23 cellular contexts compared by ENCODE assay signal in genomic region chr6:16363749-16364148, GRCh38.
DNase-seq lines count a peak whose midpoint lies in the region; ATAC-seq, FAIRE-seq and TF ChIP-seq lines count a peak whose summit lies in the region.
"Had no signal": no experiment of that assay in that cellular context is flagged by ENCODE, and none has a peak within 500 bp of the region (broad histone marks: within the 10 kb centered on the region; RNA-seq: fewer than 3 reads in every experiment).

No MANE protein-coding gene starts in this region.

- peaks cover 6% of the 10 kb centered on the region; the same call in 1 of the 2 replicates for H3K36me3 ChIP-seq in IMR-90 (ENCODE audit: control insufficient read depth, insufficient read depth, low read length)
- no peaks in the 10 kb centered on the region for H3K36me3 ChIP-seq in gastrocnemius medialis
- H3K36me3 ChIP-seq: BE2C had no signal

- H3K4me3 ChIP-seq in A549 (no peak overlapping the region), IMR-90 (ENCODE audit: insufficient read depth, low read depth, low read length) (no peak overlapping the region), gastrocnemius medialis (no peak overlapping the region)
- H3K4me3 ChIP-seq: BLaER1 treated with 17β-estradiol and CSF1 and Interleukin-3, amounts not matched to agents 10 nM and 100 nM; GM12878; GM23248 had no signal

- TF ChIP-seq POLR2A in A549 (IDR thresholded peaks at IDR 0.05; ENCODE audit: low read length) (no peak), IMR-90 (IDR thresholded peaks at IDR 0.05; ENCODE audit: low read depth, low read length) (no peak), gastrocnemius medialis (IDR thresholded peaks at IDR 0.05) (no peak)

- DNase-seq in A549 (ENCODE audit: low read depth in 1 of 2, low spot score in 1 of 2) (no peak), IMR-90 (no peak), left lobe of liver (ENCODE audit: low spot score) (no peak), gastrocnemius medialis (no peak), NK-92 (lab: John Stamatoyannopoulos, UW; ENCODE audit: unreplicated experiment) (no peak)
- no peak for DNase-seq in activated T-helper 2 cell treated with anti-CD3 and anti-CD28 coated beads, Interferon-gamma antibody, Interleukin-2, Interleukin-4, amounts not matched to agents 10 μg/mL and 5 μg/mL and 100 μg/mL, durations not matched to agents 14 hours and 24 hours and 36 hours (ENCODE audit: low spot score)
- DNase-seq: ACHN; AML-193; BE2C; CD4-positive, alpha-beta T cell; CD8-positive, alpha-beta memory T cell; DMS 273 treated with DMSO at 0.1 percent for 48 hours; DMS79; EL; GDM1; GM23248; H9 had no signal

- no peak for TF ChIP-seq RAD21 in A549 (conservative IDR thresholded peaks at IDR 0.05 in 1 of 2, IDR thresholded peaks at IDR 0.05 in 1 of 2)
- TF ChIP-seq RAD21 in IMR-90 (IDR thresholded peaks at IDR 0.05; ENCODE audit: low read length) = no peak

- no peak overlapping the region for H3K4me3 Mint-ChIP-seq in activated T-helper 2 cell treated with anti-CD3 and anti-CD28 coated beads, Interferon-gamma antibody, Interleukin-2, Interleukin-4, amounts not matched to agents 10 μg/mL and 5 μg/mL and 100 μg/mL, durations not matched to agents 14 hours and 24 hours and 36 hours (ENCODE audit: low read depth)
- H3K4me3 Mint-ChIP-seq: CD14-positive monocyte; CD4-positive, alpha-beta T cell; CD8-positive, alpha-beta memory T cell; H9 had no signal

- H3K18ac ChIP-seq in IMR-90 (ENCODE audit: low read depth, low read length) = no peak overlapping the region

- no peak overlapping the region for H3K23ac ChIP-seq in IMR-90 (ENCODE audit: low read depth, low read length)

- H3K9me1 ChIP-seq in IMR-90 (ENCODE audit: insufficient read depth, low read length) = peaks cover 6% of the 10 kb centered on the region; the same call in 1 of the 2 replicates

- H2BK120ac ChIP-seq in IMR-90 (ENCODE audit: low read depth, low read length) = no peak overlapping the region

- POLR2A ChIA-PET in A549 (lab: Yijun Ruan, JAX) (no interaction called here), IMR-90 (lab: Charles Lee; ENCODE audit: unreplicated experiment) (no interaction called here)

- TF ChIP-seq CTCF in A549 (IDR thresholded peaks at IDR 0.05) = no peak
- TF ChIP-seq CTCF in IMR-90 (conservative IDR thresholded peaks at IDR 0.05; ENCODE audit: low read depth, low read length) = no peak
- TF ChIP-seq CTCF in gastrocnemius medialis (IDR thresholded peaks at IDR 0.05 in 4 of 5, conservative IDR thresholded peaks at IDR 0.05 in 1 of 5) = no peak

- H3K27ac Mint-ChIP-seq in activated T-helper 2 cell treated with anti-CD3 and anti-CD28 coated beads, Interferon-gamma antibody, Interleukin-2, Interleukin-4, amounts not matched to agents 10 μg/mL and 5 μg/mL and 100 μg/mL, durations not matched to agents 14 hours and 24 hours and 36 hours = no peak overlapping the region
- H3K27ac Mint-ChIP-seq: CD4-positive, alpha-beta T cell; H9 had no signal

- CTCF ChIA-PET in A549 (lab: Yijun Ruan, JAX) (no interaction called here), IMR-90 (lab: Yijun Ruan, JAX) (interaction anchor here (0.8 kb wide), 1 partner anchor 46 kb away, joined by 3 read pairs; no protein-coding TSS in a partner anchor)

- TF ChIP-seq EP300 in A549 (IDR thresholded peaks at IDR 0.05) = no peak

- no peak overlapping the region for H4K91ac ChIP-seq in IMR-90 (ENCODE audit: insufficient read depth, low read depth, low read length)

- dilution Hi-C loops in IMR-90 (cut with HindIII; ENCODE audit: low sequenced_read_pairs, unreplicated experiment) = no loop called here

- BruUV-seq in IMR-90 (replicated peaks; lab: Mats Ljungman, UMichigan) = no TSS peak

- H3K27me3 Mint-ChIP-seq in activated T-helper 2 cell treated with anti-CD3 and anti-CD28 coated beads, Interferon-gamma antibody, Interleukin-2, Interleukin-4, amounts not matched to agents 10 μg/mL and 5 μg/mL and 100 μg/mL, durations not matched to agents 14 hours and 24 hours and 36 hours (ENCODE audit: low read depth) = no peaks in the 10 kb centered on the region
- H3K27me3 Mint-ChIP-seq: CD4-positive, alpha-beta T cell had no signal

- no peak overlapping the region for H2BK20ac ChIP-seq in IMR-90 (ENCODE audit: low read depth, low read length)

- H3K4me2 ChIP-seq in A549 = no peak overlapping the region
- H3K4me2 ChIP-seq in IMR-90 (ENCODE audit: low read depth, low read length) = no peak overlapping the region
- H3K4me2 ChIP-seq: BLaER1 treated with 17β-estradiol and CSF1 and Interleukin-3, amounts not matched to agents 10 nM and 100 nM had no signal

- no peak overlapping the region for H2BK15ac ChIP-seq in IMR-90 (ENCODE audit: low read depth, low read length)

- H4K5ac ChIP-seq in IMR-90 (ENCODE audit: low read depth, low read length) = no peak overlapping the region

- no peaks in the 10 kb centered on the region for H3K4me1 ChIP-seq in A549
- no peaks in the 10 kb centered on the region for H3K4me1 ChIP-seq in IMR-90 (ENCODE audit: control insufficient read depth, insufficient read depth, low read length)
- H3K4me1 ChIP-seq in gastrocnemius medialis = peaks cover 5 to 13% of the 10 kb centered on the region in 2 donors
- H3K4me1 ChIP-seq: BLaER1 treated with 17β-estradiol and CSF1 and Interleukin-3, amounts not matched to agents 10 nM and 100 nM had no signal

- H3K56ac ChIP-seq in IMR-90 (ENCODE audit: extremely low read depth, insufficient read depth, low read length) = no peak overlapping the region

- in situ Hi-C loops in IMR-90 (cut with MboI; ENCODE audit: low sequenced_read_pairs) (no loop called here), gastrocnemius medialis (cut with MboI; ENCODE audit: low sequenced_read_pairs in 4 of 4) (no loop called here)

- H3K27ac ChIP-seq in A549 (no peak overlapping the region), IMR-90 (ENCODE audit: insufficient read depth, low read length) (no peak overlapping the region), gastrocnemius medialis (no peak overlapping the region)
- H3K27ac ChIP-seq: BLaER1 treated with 17β-estradiol and CSF1 and Interleukin-3, amounts not matched to agents 10 nM and 100 nM; GM23248 had no signal

- H3K79me1 ChIP-seq in IMR-90 (ENCODE audit: low read depth in 1 of 2, low read length in 2 of 2) = no peaks in the 10 kb centered on the region

- H2AK9ac ChIP-seq in IMR-90 (replicated peaks; ENCODE audit: low read depth, low read length, poor library complexity) = no peak overlapping the region

- intact Hi-C loops in IMR-90 (cut with micrococcal nuclease) (no loop called here), gastrocnemius medialis (cut with DNase I; ENCODE audit: low total_unique reads) (no loop called here)
- intact Hi-C loops in activated T-helper 2 cell treated with anti-CD3 and anti-CD28 coated beads, Interferon-gamma antibody, Interleukin-2, Interleukin-4, amounts not matched to agents 10 μg/mL and 5 μg/mL and 100 μg/mL, durations not matched to agents 14 hours and 24 hours and 36 hours (cut with micrococcal nuclease) = no loop called here

- H3K9me3 ChIP-seq in A549 (no peaks in the 10 kb centered on the region), IMR-90 (ENCODE audit: control insufficient read depth, insufficient read depth, low read length) (no peaks in the 10 kb centered on the region), gastrocnemius medialis (no peaks in the 10 kb centered on the region)
- H3K9me3 ChIP-seq: BE2C; BLaER1 treated with 17β-estradiol and CSF1 and Interleukin-3, amounts not matched to agents 10 nM and 100 nM had no signal

- FAIRE-seq in A549 (lab: Jason Lieb, UNC) = no peak
- FAIRE-seq: D721Med, GM12878, GM19239 had no signal

- ATAC-seq in A549 = no peak
- no peak for ATAC-seq in IMR-90 (ENCODE audit: low read depth)
- peak; percentile 44 for ATAC-seq in left lobe of liver
- ATAC-seq in gastrocnemius medialis = no peak
- ATAC-seq: GM12878, HCT116 had no signal

- no peak overlapping the region for H4K8ac ChIP-seq in IMR-90 (ENCODE audit: low read depth in 2 of 2, low read length in 2 of 2)

- H3K27me3 ChIP-seq in IMR-90 (ENCODE audit: control insufficient read depth, insufficient read depth, low read length) = no peaks in the 10 kb centered on the region
- H3K27me3 ChIP-seq in gastrocnemius medialis = no peaks in the 10 kb centered on the region
- H3K27me3 ChIP-seq: BE2C; BLaER1 treated with 17β-estradiol and CSF1 and Interleukin-3, amounts not matched to agents 10 nM and 100 nM had no signal

- no peaks in the 10 kb centered on the region for H3K4me1 Mint-ChIP-seq in activated T-helper 2 cell treated with anti-CD3 and anti-CD28 coated beads, Interferon-gamma antibody, Interleukin-2, Interleukin-4, amounts not matched to agents 10 μg/mL and 5 μg/mL and 100 μg/mL, durations not matched to agents 14 hours and 24 hours and 36 hours (ENCODE audit: low read depth)

- no peak overlapping the region for H3K14ac ChIP-seq in IMR-90 (replicated peaks; ENCODE audit: low read depth, low read length)

- H3K4ac ChIP-seq in IMR-90 (ENCODE audit: low read depth, low read length) = no peak overlapping the region

- no peak overlapping the region for H2AFZ ChIP-seq in IMR-90 (replicated peaks; ENCODE audit: low read length, poor library complexity)
- H2AFZ ChIP-seq: GM23248 had no signal

- no peak overlapping the region for H2BK5ac ChIP-seq in IMR-90 (ENCODE audit: low read depth, low read length, poor library complexity, severe bottlenecking)

- no peaks in the 10 kb centered on the region for H3K36me3 Mint-ChIP-seq in activated T-helper 2 cell treated with anti-CD3 and anti-CD28 coated beads, Interferon-gamma antibody, Interleukin-2, Interleukin-4, amounts not matched to agents 10 μg/mL and 5 μg/mL and 100 μg/mL, durations not matched to agents 14 hours and 24 hours and 36 hours (ENCODE audit: low read depth)

- H4K20me1 ChIP-seq in IMR-90 (ENCODE audit: insufficient read depth, low read length) = no peaks in the 10 kb centered on the region

- H2AK5ac ChIP-seq in IMR-90 (ENCODE audit: low read depth, low read length) = no peak overlapping the region

- H3K9me3 Mint-ChIP-seq in activated T-helper 2 cell treated with anti-CD3 and anti-CD28 coated beads, Interferon-gamma antibody, Interleukin-2, Interleukin-4, amounts not matched to agents 10 μg/mL and 5 μg/mL and 100 μg/mL, durations not matched to agents 14 hours and 24 hours and 36 hours = no peaks in the 10 kb centered on the region
- H3K9me3 Mint-ChIP-seq: CD14-positive monocyte; CD4-positive, alpha-beta T cell; CD8-positive, alpha-beta memory T cell; H9 had no signal

- WGBS in A549 (ENCODE audit: missing lambda C conversion rate) = 84% methylated on average over 4 of the region's 4 CpGs
- 100% methylated on average over 1 of the region's 4 CpGs; no CpG with 5 or more reads in 1 of the 2 experiments for WGBS in IMR-90 (ENCODE audit: extremely low coverage in 2 of 2, insufficient read length in 1 of 2), 2 experiments

- no peak overlapping the region for H3K9ac ChIP-seq in IMR-90 (ENCODE audit: low read depth, low read length)
- H3K9ac ChIP-seq: BLaER1 treated with 17β-estradiol and CSF1 and Interleukin-3, amounts not matched to agents 10 nM and 100 nM; GM23248 had no signal

TF ChIP-seq in A549, 52 proteins besides CTCF, POLR2A, EP300 and RAD21:
- TF ChIP-seq CHD4 (IDR thresholded peaks at IDR 0.05; ENCODE audit: borderline replicate concordance) (no peak), MAFK (IDR thresholded peaks at IDR 0.05; ENCODE audit: partially characterized antibody) (peak; percentile 79)

TF ChIP-seq in IMR-90, 13 proteins besides CTCF, POLR2A, EP300 and RAD21:
- peak; percentile 94 for TF ChIP-seq MAFK (IDR thresholded peaks at IDR 0.05; ENCODE audit: low read depth, low read length)
- no peak for TF ChIP-seq BHLHE40 (IDR thresholded peaks at IDR 0.05; ENCODE audit: low read depth, low read length)
TF ChIP-seq in IMR-90: peak in this region for 1.
